1 cellular context compared by ENCODE assay signal in genomic region chr11:32231909-32232493, GRCh38.
TF ChIP-seq lines count a peak whose summit lies in the region.

No MANE protein-coding gene starts in this region.

TF ChIP-seq in GM23338, 12 proteins besides CTCF, POLR2A, EP300 and RAD21 (continued from another document):
- TF ChIP-seq REST (IDR thresholded peaks at IDR 0.05; ENCODE audit: unreplicated experiment) = no peak
- no peak for TF ChIP-seq ZNF114 (CRISPR knock-in tag; IDR thresholded peaks at IDR 0.05)
- TF ChIP-seq JUNB (IDR thresholded peaks at IDR 0.05; ENCODE audit: unreplicated experiment) = no peak
- TF ChIP-seq CREB1 (CRISPR knock-in tag; IDR thresholded peaks at IDR 0.05; ENCODE audit: low read depth) = no peak
- TF ChIP-seq POLR2AphosphoS5 (IDR thresholded peaks at IDR 0.05; ENCODE audit: low read depth) = no peak
- no peak for TF ChIP-seq ZNF462 (CRISPR knock-in tag; IDR thresholded peaks at IDR 0.05)
- no peak for TF ChIP-seq STAT1 (IDR thresholded peaks at IDR 0.05; ENCODE audit: unreplicated experiment)
- no peak for TF ChIP-seq ZNF331 (CRISPR knock-in tag; IDR thresholded peaks at IDR 0.05; ENCODE audit: low read depth)
- no peak for TF ChIP-seq EZH2phosphoT487 (IDR thresholded peaks at IDR 0.05; ENCODE audit: unreplicated experiment)
TF ChIP-seq in GM23338: peak in this region for 0.
